Comparison of ENCODE assay signal across 22 cellular contexts in genomic region chr1:29364101-29364678, GRCh38.
"Had no signal": no experiment of that assay in that cellular context is flagged by ENCODE, and none has a peak within 500 bp of the region (broad histone marks: within the 10 kb centered on the region; RNA-seq: fewer than 3 reads in every experiment).

No MANE protein-coding gene starts in this region.

- H3K4me3 ChIP-seq: colonic mucosa, dorsolateral prefrontal cortex, esophagus squamous epithelium, gastroesophageal sphincter, neural progenitor cell, pancreas, tibial artery, upper lobe of right lung, vagina had no signal

- H3K27me3 ChIP-seq: colonic mucosa, neural progenitor cell, pancreas, vagina had no signal

- H3K9me3 ChIP-seq: colonic mucosa, esophagus squamous epithelium, pancreas, tibial artery, upper lobe of right lung, vagina had no signal

- H3K27ac Mint-ChIP-seq: natural killer cell; neural progenitor cell; progenitor cell of endocrine pancreas; stimulated activated effector memory CD8-positive, alpha-beta T cell treated with anti-CD3 and anti-CD28 coated beads, Interleukin-12 subunit alpha, Interleukin-12 subunit beta, amount 100 ng/mL, for 72 hours had no signal

- H3K4me3 Mint-ChIP-seq: natural killer cell; neural progenitor cell; stimulated activated effector memory CD8-positive, alpha-beta T cell treated with anti-CD3 and anti-CD28 coated beads, Interleukin-12 subunit alpha, Interleukin-12 subunit beta, amount 100 ng/mL, for 72 hours had no signal

- H3K36me3 ChIP-seq: colonic mucosa, esophagus squamous epithelium, gastroesophageal sphincter, neural progenitor cell, pancreas, tibial artery, upper lobe of right lung, vagina had no signal

- H2AFZ ChIP-seq: neural progenitor cell had no signal

- H3K4me1 ChIP-seq: colonic mucosa, esophagus squamous epithelium, gastroesophageal sphincter, neural progenitor cell, pancreas, tibial artery, upper lobe of right lung, vagina had no signal

- H3K4me1 Mint-ChIP-seq: natural killer cell; stimulated activated effector memory CD8-positive, alpha-beta T cell treated with anti-CD3 and anti-CD28 coated beads, Interleukin-12 subunit alpha, Interleukin-12 subunit beta, amount 100 ng/mL, for 72 hours had no signal

- H3K4me2 ChIP-seq: neural progenitor cell had no signal

- DNase-seq: colonic mucosa; dorsolateral prefrontal cortex; effector memory CD4-positive, alpha-beta T cell; esophagus squamous epithelium; foreskin fibroblast; glutamatergic neuron; left colon; mesendoderm; natural killer cell; occipital lobe; pancreas; right cardiac atrium; stimulated activated CD4-positive, alpha-beta T cell treated with anti-CD3 and anti-CD28 coated beads, Interleukin-4, amount 100 ng/mL, for 1 hour; stimulated activated CD8-positive, alpha-beta memory T cell treated with anti-CD3 and anti-CD28 coated beads, Interleukin-4, amount 100 ng/mL, for 48 hours; stimulated activated naive CD8-positive, alpha-beta T cell treated with anti-CD3 and anti-CD28 coated beads, Interleukin-15, Interleukin-2, amounts not matched to agents 100 U/mL and 50 U/mL, for 24 hours; tibial artery; upper lobe of right lung had no signal

- H3K36me3 Mint-ChIP-seq: natural killer cell; neural progenitor cell; stimulated activated effector memory CD8-positive, alpha-beta T cell treated with anti-CD3 and anti-CD28 coated beads, Interleukin-12 subunit alpha, Interleukin-12 subunit beta, amount 100 ng/mL, for 72 hours had no signal

- H3K9me3 Mint-ChIP-seq: natural killer cell; neural progenitor cell; stimulated activated effector memory CD8-positive, alpha-beta T cell treated with anti-CD3 and anti-CD28 coated beads, Interleukin-12 subunit alpha, Interleukin-12 subunit beta, amount 100 ng/mL, for 72 hours had no signal

- H3K9ac ChIP-seq: neural progenitor cell had no signal

- H3K27ac ChIP-seq: colonic mucosa, dorsolateral prefrontal cortex, esophagus squamous epithelium, gastroesophageal sphincter, neural progenitor cell, pancreas, tibial artery, upper lobe of right lung, vagina had no signal
